12 cellular contexts compared by ENCODE assay signal in genomic region chr7:93911242-93911641, GRCh38. TPM values are rescaled to one million over a fixed set of nuclear protein-coding genes. Genes with fewer than 3 reads are reported as not detected.
DNase-seq lines count a peak whose midpoint lies in the region; ATAC-seq, FAIRE-seq and TF ChIP-seq lines count a peak whose summit lies in the region.
"Not testable (repeated sequence)": the region's sequence is repeated elsewhere in the genome, so short reads cannot be mapped to it uniquely, and the experiment has no call there.
"Had no signal": no experiment of that assay in that cellular context is flagged by ENCODE, and none has a peak within 500 bp of the region (broad histone marks: within the 10 kb centered on the region; RNA-seq: fewer than 3 reads in every experiment).

No MANE protein-coding gene starts in this region.

- not testable (repeated sequence) for DNase-seq in A549 (ENCODE audit: low read depth in 1 of 2, low spot score in 1 of 2); IMR-90; left cardiac atrium; hepatocyte (ENCODE audit: low spot score); sciatic nerve (ENCODE audit: low spot score); urothelium cell line (ENCODE audit: low spot score)
- peak; percentile 15 for DNase-seq in fibroblast of the aortic adventitia (ENCODE audit: low read depth)

- TF ChIP-seq EP300 in A549 (IDR thresholded peaks at IDR 0.05), result not testable (repeated sequence)

- not testable (repeated sequence) for H3K9me3 ChIP-seq in A549; IMR-90 (ENCODE audit: control insufficient read depth, insufficient read depth, low read length); hepatocyte (ENCODE audit: low read depth)

- H3K4me2 ChIP-seq in A549, result peak overlapping the region; percentile 64
- H3K4me2 ChIP-seq in IMR-90 (ENCODE audit: low read depth, low read length), result not testable (repeated sequence)
- H3K4me2 ChIP-seq in hepatocyte, result peak overlapping the region; percentile 8

- H3K27me3 ChIP-seq in IMR-90 (ENCODE audit: control insufficient read depth, insufficient read depth, low read length); hepatocyte: not testable (repeated sequence)

- TF ChIP-seq CTCF in A549 (IDR thresholded peaks at IDR 0.05); IMR-90 (conservative IDR thresholded peaks at IDR 0.05; ENCODE audit: low read depth, low read length); fibroblast of the aortic adventitia (IDR thresholded peaks at IDR 0.05; ENCODE audit: insufficient read depth, low read length); hepatocyte (IDR thresholded peaks at IDR 0.05; ENCODE audit: poor library complexity): not testable (repeated sequence)

- not testable (repeated sequence) for TF ChIP-seq POLR2A in A549 (IDR thresholded peaks at IDR 0.05; ENCODE audit: low read length); IMR-90 (IDR thresholded peaks at IDR 0.05; ENCODE audit: low read depth, low read length)

- intact Hi-C loops in IMR-90 (cut with micrococcal nuclease); left cardiac atrium (cut with DNase I); sciatic nerve (cut with DNase I): not testable (repeated sequence)

- H3K79me1 ChIP-seq in IMR-90 (ENCODE audit: low read depth in 1 of 2, low read length in 2 of 2), result not testable (repeated sequence)

- H3K9me2 ChIP-seq in hepatocyte (replicated peaks; ENCODE audit: insufficient read depth), result not testable (repeated sequence)

- H3K9ac ChIP-seq in IMR-90 (ENCODE audit: low read depth, low read length), result not testable (repeated sequence)

- not testable (repeated sequence) for H4K20me1 ChIP-seq in IMR-90 (ENCODE audit: insufficient read depth, low read length); hepatocyte (ENCODE audit: insufficient read depth, poor library complexity, severe bottlenecking)

- FAIRE-seq in A549 (lab: Jason Lieb, UNC) (peak; percentile 86), urothelium cell line (lab: Jason Lieb, UNC) (peak; percentile 83)

- not testable (repeated sequence) for H3K18ac ChIP-seq in IMR-90 (ENCODE audit: low read depth, low read length)

- H4K8ac ChIP-seq in IMR-90 (ENCODE audit: low read depth in 2 of 2, low read length in 2 of 2), result not testable (repeated sequence)

- not testable (repeated sequence) for H2AK9ac ChIP-seq in IMR-90 (replicated peaks; ENCODE audit: low read depth, low read length, poor library complexity)

- not testable (repeated sequence) for H2BK5ac ChIP-seq in IMR-90 (ENCODE audit: low read depth, low read length, poor library complexity, severe bottlenecking)

- 63% methylated on average over 2 of the region's 3 CpGs for WGBS in A549 (ENCODE audit: missing lambda C conversion rate)
- no CpG with 5 or more reads among the region's 3 CpGs for WGBS in IMR-90 (ENCODE audit: extremely low coverage in 2 of 2, insufficient read length in 1 of 2), 2 experiments
- WGBS in hepatocyte (ENCODE audit: low lambda C conversion rate, missing lambda C conversion rate), result 57% methylated on average over 3 of the region's 3 CpGs

- dilution Hi-C loops in IMR-90 (cut with HindIII; ENCODE audit: low sequenced_read_pairs, unreplicated experiment), result not testable (repeated sequence)

- not testable (repeated sequence) for H3K79me2 ChIP-seq in hepatocyte

- H3K4me3 ChIP-seq in A549; IMR-90 (ENCODE audit: insufficient read depth, low read depth, low read length); fibroblast of the aortic adventitia (ENCODE audit: low read depth, low read length); hepatocyte: not testable (repeated sequence)

- H4K91ac ChIP-seq in IMR-90 (ENCODE audit: insufficient read depth, low read depth, low read length), result not testable (repeated sequence)

- H2BK20ac ChIP-seq in IMR-90 (ENCODE audit: low read depth, low read length), result not testable (repeated sequence)

- not testable (repeated sequence) for TF ChIP-seq RAD21 in A549 (conservative IDR thresholded peaks at IDR 0.05 in 1 of 2, IDR thresholded peaks at IDR 0.05 in 1 of 2); IMR-90 (IDR thresholded peaks at IDR 0.05; ENCODE audit: low read length)

- not testable (repeated sequence) for H3K4ac ChIP-seq in IMR-90 (ENCODE audit: low read depth, low read length)

- H2AK5ac ChIP-seq in IMR-90 (ENCODE audit: low read depth, low read length), result not testable (repeated sequence)

- in situ Hi-C loops in IMR-90 (cut with MboI; ENCODE audit: low sequenced_read_pairs), result loop anchor here (25.0 kb wide), 1 partner anchor 526 kb away; no protein-coding TSS in a partner anchor

- H2BK15ac ChIP-seq in IMR-90 (ENCODE audit: low read depth, low read length), result not testable (repeated sequence)

- H3K9me1 ChIP-seq in IMR-90 (ENCODE audit: insufficient read depth, low read length), result not testable (repeated sequence)

- H3K27ac ChIP-seq in A549, result peak overlapping the region; percentile 56 to 81
- not testable (repeated sequence) for H3K27ac ChIP-seq in IMR-90 (ENCODE audit: insufficient read depth, low read length); hepatocyte

- H3K14ac ChIP-seq in IMR-90 (replicated peaks; ENCODE audit: low read depth, low read length), result not testable (repeated sequence)

- POLR2A ChIA-PET in A549 (lab: Yijun Ruan, JAX), result interaction anchor here (0.6 to 3.9 kb wide), 4 partner anchors 10 to 20 kb away, joined by 3 to 29 read pairs (median 14); partner anchors contain the start of genes GNG11 and TFPI2
- POLR2A ChIA-PET in IMR-90 (lab: Charles Lee; ENCODE audit: unreplicated experiment), result interaction anchor here (0.6 kb wide), 1 partner anchor 10 kb away, joined by 5 read pairs; the partner anchor contains the start of gene GNG11

- not testable (repeated sequence) for H3K36me3 ChIP-seq in IMR-90 (ENCODE audit: control insufficient read depth, insufficient read depth, low read length); hepatocyte (replicated peaks; ENCODE audit: insufficient read depth, low read depth)

- H3K4me1 ChIP-seq in A549, result peaks cover 85% of the 10 kb centered on the region
- H3K4me1 ChIP-seq in IMR-90 (ENCODE audit: control insufficient read depth, insufficient read depth, low read length); hepatocyte (ENCODE audit: insufficient read depth): not testable (repeated sequence)

- not testable (repeated sequence) for H3K56ac ChIP-seq in IMR-90 (ENCODE audit: extremely low read depth, insufficient read depth, low read length)

- not testable (repeated sequence) for H2BK120ac ChIP-seq in IMR-90 (ENCODE audit: low read depth, low read length)

- not testable (repeated sequence) for H3K23ac ChIP-seq in IMR-90 (ENCODE audit: low read depth, low read length)

- not testable (repeated sequence) for BruUV-seq in IMR-90 (replicated peaks; lab: Mats Ljungman, UMichigan)

- CTCF ChIA-PET in A549 (lab: Yijun Ruan, JAX), result interaction anchor here (1.3 to 1.4 kb wide), 2 partner anchors 9 to 15 kb away, joined by 3 read pairs; no protein-coding TSS in a partner anchor
- CTCF ChIA-PET in IMR-90 (lab: Yijun Ruan, JAX), result not testable (repeated sequence)

- 0 out of 2 replicates have a peak overlapping the region, but pooled peaks have one; percentile 63 for H4K5ac ChIP-seq in IMR-90 (ENCODE audit: low read depth, low read length)

- not testable (repeated sequence) for H2AFZ ChIP-seq in IMR-90 (replicated peaks; ENCODE audit: low read length, poor library complexity); hepatocyte

- ATAC-seq in A549, result peak in 1 of 2 experiments; percentile 28; a peak in 2 of 6 replicates
- ATAC-seq in IMR-90 (ENCODE audit: low read depth), result not testable (repeated sequence)
- peak; percentile 55 to 60 for ATAC-seq in left cardiac atrium
- ATAC-seq in sciatic nerve, result peak; percentile 65

RNA-seq across cellular contexts. Expression of gene GNGT1, which starts 4.9 kb away (rescaled TPM):
- not detected in 2 replicates for polyA plus RNA-seq in A549 (2011; rRNA removed)
- not detected in 2 replicates for polyA plus RNA-seq in A549 (2012; cell fraction: cytosol; rRNA removed)
- polyA plus RNA-seq in A549 (2012; cell fraction: nucleus; rRNA removed), result not detected in 2 replicates
- not detected in 3 replicates for polyA plus RNA-seq in A549 (2017; fragmentation: RNase III; extraction: RNeasy Plus Mini Kit Qiagen cat#74134 plus additional on column Dnase treatment)
- polyA minus RNA-seq in A549 (2011; rRNA and poly(A)+ RNA removed), result not detected in 2 replicates
- total RNA-seq in IMR-90 (2012; rRNA removed), result not detected in 2 replicates
- not detected in 2 replicates for polyA plus RNA-seq in IMR-90 (2012; rRNA removed)
- polyA plus RNA-seq in IMR-90 (2012; cell fraction: cytosol; rRNA removed), result not detected in 2 replicates
- not detected in 2 replicates for polyA plus RNA-seq in IMR-90 (2012; cell fraction: nucleus; rRNA removed; ENCODE audit: low replicate concordance)
- not detected in 2 replicates for total RNA-seq in fibroblast of the aortic adventitia (ENCODE audit: low replicate concordance)
- not detected for total RNA-seq in left cardiac atrium
- total RNA-seq in hepatocyte, result not detected in 2 replicates
- 0.24 TPM in 1 of 2 replicates, not detected in the other for polyA plus RNA-seq in hepatocyte
- not detected for total RNA-seq in sciatic nerve
- total RNA-seq: A673; CD4-positive, alpha-beta memory T cell; Daoy had no signal
- polyA plus RNA-seq: AG04450; CD14-positive monocyte; CD4-positive, alpha-beta memory T cell had no signal

RNA-seq across cellular contexts. Expression of gene GNG11, which starts 10.3 kb away (rescaled TPM):
- 23.4 and 31.1 TPM in 2 replicates for polyA plus RNA-seq in A549 (2011; rRNA removed)
- 11.2 and 11.5 TPM in 2 replicates for polyA plus RNA-seq in A549 (2012; cell fraction: cytosol; rRNA removed)
- polyA plus RNA-seq in A549 (2012; cell fraction: nucleus; rRNA removed), result 4.6 and 5.5 TPM in 2 replicates
- polyA plus RNA-seq in A549 (2017; fragmentation: RNase III; extraction: RNeasy Plus Mini Kit Qiagen cat#74134 plus additional on column Dnase treatment), result 26.3 to 34.8 TPM (median 33.4 TPM) in 3 replicates
- 5.6 and 6.9 TPM in 2 replicates for polyA minus RNA-seq in A549 (2011; rRNA and poly(A)+ RNA removed)
- total RNA-seq in IMR-90 (2012; rRNA removed), result 6.1 and 11.1 TPM in 2 replicates
- 10.1 and 10.5 TPM in 2 replicates for polyA plus RNA-seq in IMR-90 (2012; rRNA removed)
- polyA plus RNA-seq in IMR-90 (2012; cell fraction: cytosol; rRNA removed), result 5.0 and 5.5 TPM in 2 replicates
- 2.0 and 3.3 TPM in 2 replicates for polyA plus RNA-seq in IMR-90 (2012; cell fraction: nucleus; rRNA removed; ENCODE audit: low replicate concordance)
- 37.0 and 56.9 TPM in 2 replicates for total RNA-seq in fibroblast of the aortic adventitia (ENCODE audit: low replicate concordance)
- total RNA-seq in left cardiac atrium, result 10 to 100 TPM; 19.8 to 25.2 TPM
- 10.0 and 11.2 TPM in 2 replicates for total RNA-seq in hepatocyte
- 18.0 and 21.1 TPM in 2 replicates for polyA plus RNA-seq in hepatocyte
- total RNA-seq in sciatic nerve, result 26.3 TPM
- total RNA-seq: CD4-positive, alpha-beta memory T cell had no signal
- polyA plus RNA-seq: CD4-positive, alpha-beta memory T cell had no signal

RNA-seq across cellular contexts. Expression of gene TFPI2, which starts 20.7 kb away (rescaled TPM):
- polyA plus RNA-seq in A549 (2011; rRNA removed) (128 and 172 TPM in 2 replicates), A549 (2017; fragmentation: RNase III; extraction: RNeasy Plus Mini Kit Qiagen cat#74134 plus additional on column Dnase treatment) (156 to 182 TPM (median 163 TPM) in 3 replicates), IMR-90 (2012; rRNA removed) (99.0 and 121 TPM in 2 replicates), hepatocyte (52.8 and 87.3 TPM in 2 replicates)
- 199 and 224 TPM in 2 replicates for polyA plus RNA-seq in A549 (2012; cell fraction: cytosol; rRNA removed)
- polyA plus RNA-seq in A549 (2012; cell fraction: nucleus; rRNA removed), result 139 and 305 TPM in 2 replicates
- polyA minus RNA-seq in A549 (2011; rRNA and poly(A)+ RNA removed), result 56.3 and 65.3 TPM in 2 replicates
- total RNA-seq in IMR-90 (2012; rRNA removed) (48.9 and 53.6 TPM in 2 replicates), fibroblast of the aortic adventitia (ENCODE audit: low replicate concordance) (69.7 and 97.3 TPM in 2 replicates), left cardiac atrium (1 to 10 TPM; 1.1 to 3.6 TPM), hepatocyte (41.5 and 66.2 TPM in 2 replicates), sciatic nerve (4.1 TPM)
- 55.1 and 97.0 TPM in 2 replicates for polyA plus RNA-seq in IMR-90 (2012; cell fraction: cytosol; rRNA removed)
- polyA plus RNA-seq in IMR-90 (2012; cell fraction: nucleus; rRNA removed; ENCODE audit: low replicate concordance), result 41.5 and 59.6 TPM in 2 replicates
- total RNA-seq: CD4-positive, alpha-beta memory T cell had no signal
- polyA plus RNA-seq: CD14-positive monocyte; CD4-positive, alpha-beta memory T cell had no signal
